29 cellular contexts compared by ENCODE assay signal in the genomic region with DNA sequence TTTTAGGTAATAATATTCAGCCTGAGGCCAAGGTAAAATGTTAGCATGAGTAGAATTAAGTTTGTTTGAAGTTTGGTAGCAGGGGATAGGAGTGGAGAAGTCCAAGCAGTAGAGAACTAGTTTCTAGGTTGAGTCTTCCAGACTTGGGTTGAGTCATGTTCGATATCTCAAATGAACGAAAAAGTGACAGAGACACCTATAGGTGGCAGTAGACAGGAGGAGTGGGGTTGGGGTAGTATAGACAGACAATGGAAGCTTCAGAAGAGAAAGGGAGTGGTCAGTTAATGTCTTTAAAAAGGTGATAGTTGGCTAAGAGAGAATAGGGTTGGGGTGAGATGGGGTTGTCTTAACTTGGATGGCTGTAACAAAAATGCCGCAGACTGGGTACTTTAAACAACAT. TPM values are rescaled to one million over a fixed set of nuclear protein-coding genes. Genes with fewer than 3 reads are reported as not detected.
A peak's percentile ranks its signal among the peaks of the same experiment; 100 is the strongest.
DNase-seq lines count a peak whose midpoint lies in the region; FAIRE-seq and TF ChIP-seq lines count a peak whose summit lies in the region.
"Had no signal": no experiment of that assay in that cellular context is flagged by ENCODE, and none has a peak within 500 bp of the region (broad histone marks: within the 10 kb centered on the region; RNA-seq: fewer than 3 reads in every experiment).

No MANE protein-coding gene starts in this region.

- peak; percentile 38 for TF ChIP-seq CTCF in BE2C (IDR thresholded peaks at IDR 0.05; ENCODE audit: low read depth, low read length)
- TF ChIP-seq CTCF in GM12873 (IDR thresholded peaks at IDR 0.05; ENCODE audit: insufficient read depth, low read depth, low read length, missing control alignments), result peak; percentile 31
- TF ChIP-seq CTCF in endodermal cell (conservative IDR thresholded peaks at IDR 0.05), result peak; percentile 61

- H3K36me3 Mint-ChIP-seq in endodermal cell (ENCODE audit: low read depth), result no peaks in the 10 kb centered on the region
- H3K36me3 Mint-ChIP-seq: activated naive CD8-positive, alpha-beta T cell; CD14-positive monocyte had no signal

- no peak overlapping the region for H2AK5ac ChIP-seq in trophoblast cell (ENCODE audit: low read length)

- H3K23ac ChIP-seq in trophoblast cell (ENCODE audit: low read length), result no peak overlapping the region

- H3K36me3 ChIP-seq in BE2C (no peaks in the 10 kb centered on the region), endodermal cell (ENCODE audit: control insufficient read depth, insufficient read depth, low read length) (no peaks in the 10 kb centered on the region), trophoblast cell (ENCODE audit: control insufficient read depth in 1 of 2, insufficient read depth in 2 of 2, low read length in 2 of 2) (no peaks in the 10 kb centered on the region)
- H3K36me3 ChIP-seq: ascending aorta, heart right ventricle, upper lobe of right lung had no signal

- no peak overlapping the region for H3K4me3 Mint-ChIP-seq in endodermal cell
- H3K4me3 Mint-ChIP-seq: activated naive CD8-positive, alpha-beta T cell; activated T-helper 17 cell treated with anti-CD3 and anti-CD28 coated beads, Interleukin-2, amount 50 U/mL, for 72 hours; CD14-positive monocyte; central memory CD8-positive, alpha-beta T cell; nephron had no signal

- H2AFZ ChIP-seq in trophoblast cell (ENCODE audit: insufficient read depth, low read length, poor library complexity), result no peak overlapping the region

- H4K8ac ChIP-seq in trophoblast cell (ENCODE audit: low read depth, low read length), result no peak overlapping the region

- H3K9me3 Mint-ChIP-seq in endodermal cell, result no peaks in the 10 kb centered on the region
- H3K9me3 Mint-ChIP-seq: activated T-helper 17 cell treated with anti-CD3 and anti-CD28 coated beads, Interleukin-2, amount 50 U/mL, for 72 hours; central memory CD8-positive, alpha-beta T cell; nephron had no signal

- H3K4me2 ChIP-seq in trophoblast cell (ENCODE audit: low read length), result no peak overlapping the region
- H3K4me2 ChIP-seq: KMS-11, SK-N-SH had no signal

- H3K4me1 ChIP-seq in BE2C (no peaks in the 10 kb centered on the region; the same call in 1 of the 2 replicates), endodermal cell (ENCODE audit: control insufficient read depth, insufficient read depth, low read length) (no peaks in the 10 kb centered on the region), trophoblast cell (ENCODE audit: control insufficient read depth in 1 of 2, insufficient read depth in 2 of 2, low read length in 2 of 2) (no peaks in the 10 kb centered on the region)
- H3K4me1 ChIP-seq: ascending aorta, heart right ventricle, upper lobe of right lung had no signal

- H4K91ac ChIP-seq in trophoblast cell (ENCODE audit: low read depth, low read length), result no peak overlapping the region

- no peaks in the 10 kb centered on the region for H3K27me3 Mint-ChIP-seq in endodermal cell (ENCODE audit: insufficient read depth)
- H3K27me3 Mint-ChIP-seq: activated naive CD8-positive, alpha-beta T cell; activated T-helper 17 cell treated with anti-CD3 and anti-CD28 coated beads, Interleukin-2, amount 50 U/mL, for 72 hours had no signal

- WGBS in endodermal cell (ENCODE audit: insufficient coverage in 1 of 2, insufficient read length in 1 of 2), 2 experiments, result 90 to 92% methylated on average over 2 to 3 of the region's 3 CpGs
- no CpG with 5 or more reads among the region's 3 CpGs for WGBS in trophoblast cell (ENCODE audit: extremely low coverage, insufficient coverage, insufficient read length)

- no peak overlapping the region for H3K14ac ChIP-seq in trophoblast cell (ENCODE audit: low read length)

- no peak overlapping the region for H2BK120ac ChIP-seq in trophoblast cell (ENCODE audit: insufficient read depth, low read length, poor library complexity)

- H3K79me2 ChIP-seq in trophoblast cell (ENCODE audit: control insufficient read depth, insufficient read depth, low read length, poor library complexity), result no peaks in the 10 kb centered on the region

- H3K9ac ChIP-seq in endodermal cell (ENCODE audit: extremely low read depth, low read length, poor library complexity, severe bottlenecking) (no peak overlapping the region), trophoblast cell (ENCODE audit: low read length) (no peak overlapping the region)
- H3K9ac ChIP-seq: KMS-11, SK-N-SH had no signal

- H3K27ac ChIP-seq in endodermal cell (ENCODE audit: low read depth, low read length) (no peak overlapping the region), trophoblast cell (ENCODE audit: low read depth, low read length) (no peak overlapping the region)
- H3K27ac ChIP-seq: ascending aorta, epithelial cell of prostate, heart right ventricle, KMS-11, RWPE1, upper lobe of right lung had no signal

- H3K18ac ChIP-seq in trophoblast cell (ENCODE audit: low read length), result no peak overlapping the region

- no peak overlapping the region for H3K27ac Mint-ChIP-seq in endodermal cell
- H3K27ac Mint-ChIP-seq: activated naive CD8-positive, alpha-beta T cell; activated T-helper 17 cell treated with anti-CD3 and anti-CD28 coated beads, Interleukin-2, amount 50 U/mL, for 72 hours; CD14-positive monocyte; nephron had no signal

- H3K27me3 ChIP-seq in BE2C (no peaks in the 10 kb centered on the region), endodermal cell (ENCODE audit: control insufficient read depth, insufficient read depth, low read length, poor library complexity, severe bottlenecking) (no peaks in the 10 kb centered on the region), trophoblast cell (ENCODE audit: insufficient read depth, low read length) (no peaks in the 10 kb centered on the region)
- H3K27me3 ChIP-seq: ascending aorta, heart right ventricle, upper lobe of right lung had no signal

- DNase-seq in BE2C, result no peak
- peak; percentile 3 for DNase-seq in NAMALWA (ENCODE audit: low spot score)
- no peak for DNase-seq in endodermal cell
- DNase-seq in HTR-8/SVneo (ENCODE audit: insufficient read length, low spot score), result no peak
- DNase-seq in trophoblast cell, result no peak
- DNase-seq in H4 (ENCODE audit: low spot score), result no peak
- DNase-seq in HCEC 1CT, result no peak
- DNase-seq: heart right ventricle, left ventricle myocardium superior, midbrain, NCI-H1092 treated with DMSO at 0.1 percent for 48 hours, NCI-H2029, SK-N-SH, T-helper 2 cell, upper lobe of right lung had no signal

- H3K9me3 ChIP-seq in BE2C, result no peaks in the 10 kb centered on the region
- no peaks in the 10 kb centered on the region for H3K9me3 ChIP-seq in endodermal cell (ENCODE audit: control insufficient read depth, low read length)
- no peaks in the 10 kb centered on the region for H3K9me3 ChIP-seq in trophoblast cell (ENCODE audit: insufficient read depth, low read depth, low read length)
- H3K9me3 ChIP-seq: ascending aorta, heart right ventricle, SK-N-SH, upper lobe of right lung had no signal

- no peaks in the 10 kb centered on the region for H3K4me1 Mint-ChIP-seq in endodermal cell
- H3K4me1 Mint-ChIP-seq: activated T-helper 17 cell treated with anti-CD3 and anti-CD28 coated beads, Interleukin-2, amount 50 U/mL, for 72 hours; CD14-positive monocyte; central memory CD8-positive, alpha-beta T cell; nephron had no signal

- H3K4me3 ChIP-seq in BE2C (ENCODE audit: low read depth, low read length) (no peak overlapping the region), endodermal cell (ENCODE audit: low read length) (no peak overlapping the region), trophoblast cell (ENCODE audit: low read depth, low read length) (no peak overlapping the region)
- H3K4me3 ChIP-seq: ascending aorta, heart right ventricle, upper lobe of right lung had no signal

- H4K12ac ChIP-seq in trophoblast cell (ENCODE audit: low read depth, low read length), result no peak overlapping the region

- H3K79me1 ChIP-seq in trophoblast cell (ENCODE audit: low read length), result no peaks in the 10 kb centered on the region

- no peak overlapping the region for H3K4ac ChIP-seq in trophoblast cell (ENCODE audit: low read depth, low read length)

- no peak overlapping the region for H2BK5ac ChIP-seq in trophoblast cell (ENCODE audit: low read depth, low read length, poor library complexity)

- H2BK12ac ChIP-seq in trophoblast cell (ENCODE audit: low read length), result no peak overlapping the region

- FAIRE-seq in HTR-8/SVneo (lab: Jason Lieb, UNC), result no peak
- FAIRE-seq: G401.6, GM12892 had no signal

RNA-seq across cellular contexts. Expression of a gene that starts 58.7 kb away (rescaled TPM):
- 1.1 TPM for polyA plus RNA-seq in BE2C (2012; ENCODE audit: insufficient read depth, insufficient read length, low read depth)
- not detected for total RNA-seq in endodermal cell
- polyA plus RNA-seq in endodermal cell (2013, experiment 1 of 2), result not detected
- not detected for polyA plus RNA-seq in endodermal cell (2013, experiment 2 of 2)
- 0.01 and 0.05 TPM in 2 replicates for polyA plus RNA-seq in trophoblast cell (2013)
- total RNA-seq in H4 (2014; rRNA removed; shearing (Covaris generic)), result not detected in 2 replicates
- total RNA-seq: activated T-helper 17 cell treated with anti-CD3 and anti-CD28 coated beads, Interleukin-2, amount 50 U/mL, for 72 hours; fibroblast of villous mesenchyme had no signal
- polyA plus RNA-seq: AG04450, CD14-positive monocyte had no signal
